In genomic region chr2:150136901-150137300, GRCh38 we compare ENCODE assay signal across 24 cellular contexts.
DNase-seq lines count a peak whose midpoint lies in the region; ATAC-seq and TF ChIP-seq lines count a peak whose summit lies in the region.
"Had no signal": no experiment of that assay in that cellular context is flagged by ENCODE, and none has a peak within 500 bp of the region (broad histone marks: within the 10 kb centered on the region; RNA-seq: fewer than 3 reads in every experiment).

No MANE protein-coding gene starts in this region.

- no peak overlapping the region for H3K4me3 Mint-ChIP-seq in mesothelial cell of epicardium
- H3K4me3 Mint-ChIP-seq: CD8-positive, alpha-beta memory T cell had no signal

- H3K4me3 ChIP-seq in Panc1 (ENCODE audit: low read depth in 2 of 2, low read length in 2 of 2) (no peak overlapping the region), epithelial cell of esophagus (ENCODE audit: low read length) (no peak overlapping the region), upper lobe of left lung (no peak overlapping the region)
- H3K4me3 ChIP-seq: GM12878, MG63, Peyer's patch, SJSA1 had no signal

- no peaks in the 10 kb centered on the region for H3K9me3 Mint-ChIP-seq in mesothelial cell of epicardium

- POLR2A ChIA-PET in Panc1 (lab: Charles Lee) = no interaction called here

- TF ChIP-seq CTCF in Panc1 (IDR thresholded peaks at IDR 0.05) (no peak), epithelial cell of esophagus (IDR thresholded peaks at IDR 0.05; ENCODE audit: insufficient read depth, low read depth, low read length, missing control alignments) (no peak), mesothelial cell of epicardium (IDR thresholded peaks at IDR 0.05; ENCODE audit: unreplicated experiment) (no peak), upper lobe of left lung (IDR thresholded peaks at IDR 0.05) (no peak)

- no peaks in the 10 kb centered on the region for H3K27me3 Mint-ChIP-seq in mesothelial cell of epicardium (ENCODE audit: low read depth)
- H3K27me3 Mint-ChIP-seq: CD8-positive, alpha-beta memory T cell had no signal

- H3K36me3 ChIP-seq in Panc1 (ENCODE audit: control insufficient read depth, insufficient read depth, low read length) = no peaks in the 10 kb centered on the region
- no peaks in the 10 kb centered on the region for H3K36me3 ChIP-seq in upper lobe of left lung
- H3K36me3 ChIP-seq: MG63, Peyer's patch, SJSA1 had no signal

- H3K36me3 Mint-ChIP-seq in mesothelial cell of epicardium = no peaks in the 10 kb centered on the region
- H3K36me3 Mint-ChIP-seq: CD8-positive, alpha-beta memory T cell had no signal

- no TSS peak for BruUV-seq in Panc1 (replicated peaks; lab: Mats Ljungman, UMichigan)

- CTCF ChIA-PET in Panc1 (lab: Charles Lee) = no interaction called here

- H3K27ac ChIP-seq in Panc1 (ENCODE audit: low read length) = peak overlapping the region; percentile 30; the same call in 1 of the 2 replicates
- no peak overlapping the region for H3K27ac ChIP-seq in upper lobe of left lung
- H3K27ac ChIP-seq: Peyer's patch, SJSA1 had no signal

- WGBS in upper lobe of left lung, 2 donors = 76 to 94% methylated on average over 7 of the region's 7 CpGs

- no peaks in the 10 kb centered on the region for H3K27me3 ChIP-seq in Panc1 (ENCODE audit: control insufficient read depth, insufficient read depth, low read length)
- no peaks in the 10 kb centered on the region for H3K27me3 ChIP-seq in upper lobe of left lung
- H3K27me3 ChIP-seq: MG63, Peyer's patch, SJSA1 had no signal

- intact Hi-C loops in Panc1 (cut with micrococcal nuclease; ENCODE audit: unreplicated experiment) = no loop called here
- intact Hi-C loops in left cardiac atrium (cut with DNase I) = no loop called here

- peaks cover 79% of the 10 kb centered on the region for H3K4me1 Mint-ChIP-seq in mesothelial cell of epicardium
- H3K4me1 Mint-ChIP-seq: CD8-positive, alpha-beta memory T cell had no signal

- ATAC-seq in Panc1 (no peak), upper lobe of left lung (ENCODE audit: low FRiP score in 2 of 2) (no peak), left cardiac atrium (no peak)
- ATAC-seq: GM12878, Right ventricle myocardium inferior had no signal

- H3K9me3 ChIP-seq in Panc1 (ENCODE audit: control insufficient read depth, insufficient read depth, low read depth, low read length) (no peaks in the 10 kb centered on the region), upper lobe of left lung (no peaks in the 10 kb centered on the region)
- H3K9me3 ChIP-seq: MG63, Peyer's patch, SJSA1 had no signal

- in situ Hi-C loops in Panc1 (cut with HindIII; ENCODE audit: low pct_unique_long_range_greater_than_20kb, low sequenced_read_pairs) = no loop called here

- H3K27ac Mint-ChIP-seq in mesothelial cell of epicardium = peak overlapping the region; percentile 70
- H3K27ac Mint-ChIP-seq: CD8-positive, alpha-beta memory T cell had no signal

- peaks cover 17% of the 10 kb centered on the region; the same call in 1 of the 2 replicates for H3K4me1 ChIP-seq in Panc1 (ENCODE audit: control insufficient read depth, insufficient read depth, low read length)
- H3K4me1 ChIP-seq in upper lobe of left lung = no peaks in the 10 kb centered on the region
- H3K4me1 ChIP-seq: Peyer's patch had no signal

- no peak for TF ChIP-seq POLR2A in upper lobe of left lung (IDR thresholded peaks at IDR 0.05)

- no peak for DNase-seq in Panc1 (ENCODE audit: low read depth, low spot score)
- DNase-seq in epithelial cell of esophagus (ENCODE audit: low read depth) = peak; percentile 97
- no peak for DNase-seq in mesothelial cell of epicardium (ENCODE audit: low spot score in 2 of 2, unreplicated experiment in 2 of 2)
- no peak for DNase-seq in T-helper 9 cell
- no peak for DNase-seq in upper lobe of left lung
- DNase-seq in left cardiac atrium = no peak
- DNase-seq in dedifferentiated amniotic fluid mesenchymal stem cell (ENCODE audit: extremely low spot score) = no peak
- DNase-seq: ACHN; AML-193; C1 segment of cervical spinal cord; CD8-positive, alpha-beta memory T cell; DMS79 treated with DMSO at 0.1 percent for 48 hours; Kasumi-1; MG63; NCI-H1417; NCI-H1694 treated with DMSO at 0.1 percent for 48 hours; NCI-H2081 treated with DMSO at 0.1 percent for 48 hours; NCI-H2171 treated with DMSO at 0.1 percent for 48 hours; NCI-H524 treated with DMSO at 0.1 percent for 48 hours; NCI-H82; Peyer's patch had no signal

- TF ChIP-seq EP300 in upper lobe of left lung (IDR thresholded peaks at IDR 0.05) = no peak
